In the genomic region with DNA sequence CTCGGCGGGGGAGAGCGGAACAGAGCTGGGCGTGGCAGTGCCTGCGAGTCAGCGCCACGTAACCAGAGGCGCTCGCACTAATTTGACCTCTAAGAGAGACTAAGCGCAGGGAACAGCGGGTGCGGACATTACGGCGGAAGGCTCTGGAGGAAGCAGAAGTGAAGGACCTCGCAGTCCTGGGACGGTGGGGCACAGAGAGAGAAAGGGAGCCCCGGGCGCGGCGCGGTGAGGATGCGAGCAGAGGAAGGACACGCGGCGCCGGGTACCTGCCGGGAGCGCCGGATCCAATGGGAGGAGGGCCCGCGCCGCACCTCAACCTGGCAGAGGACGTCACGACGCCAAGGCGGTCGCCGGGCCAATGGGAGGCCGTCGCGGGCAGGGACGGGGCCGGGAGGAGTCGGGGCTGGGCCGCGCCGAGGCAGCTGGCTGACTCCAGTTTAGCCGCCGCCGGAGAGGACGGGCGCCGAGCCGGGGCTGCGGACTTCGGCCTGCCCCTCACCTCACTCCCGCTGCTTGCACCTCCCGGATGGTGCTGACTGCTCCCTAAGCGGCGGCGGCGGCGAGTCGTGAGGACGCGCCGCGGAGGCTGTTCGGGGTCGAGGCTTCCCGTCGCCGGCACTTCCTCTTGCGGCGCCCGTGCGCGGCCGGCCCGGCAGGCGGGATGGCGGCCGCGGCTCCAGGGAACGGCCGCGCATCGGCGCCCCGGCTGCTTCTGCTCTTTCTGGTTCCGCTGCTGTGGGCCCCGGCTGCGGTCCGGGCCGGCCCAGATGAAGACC, we compare ENCODE assay signal across 1 cellular context.
TF ChIP-seq lines count a peak whose summit lies in the region.

A gene with protein sequence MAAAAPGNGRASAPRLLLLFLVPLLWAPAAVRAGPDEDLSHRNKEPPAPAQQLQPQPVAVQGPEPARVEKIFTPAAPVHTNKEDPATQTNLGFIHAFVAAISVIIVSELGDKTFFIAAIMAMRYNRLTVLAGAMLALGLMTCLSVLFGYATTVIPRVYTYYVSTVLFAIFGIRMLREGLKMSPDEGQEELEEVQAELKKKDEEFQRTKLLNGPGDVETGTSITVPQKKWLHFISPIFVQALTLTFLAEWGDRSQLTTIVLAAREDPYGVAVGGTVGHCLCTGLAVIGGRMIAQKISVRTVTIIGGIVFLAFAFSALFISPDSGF (plus strand): TSS at position 429 of the 776 bp plus-strand sequence. CDS start 233 bp downstream, at position 662.

TF ChIP-seq in HepG2, 621 proteins besides CTCF, POLR2A, EP300 and RAD21 (continued from another document and continues in another):
- TF ChIP-seq, protein P1, sequence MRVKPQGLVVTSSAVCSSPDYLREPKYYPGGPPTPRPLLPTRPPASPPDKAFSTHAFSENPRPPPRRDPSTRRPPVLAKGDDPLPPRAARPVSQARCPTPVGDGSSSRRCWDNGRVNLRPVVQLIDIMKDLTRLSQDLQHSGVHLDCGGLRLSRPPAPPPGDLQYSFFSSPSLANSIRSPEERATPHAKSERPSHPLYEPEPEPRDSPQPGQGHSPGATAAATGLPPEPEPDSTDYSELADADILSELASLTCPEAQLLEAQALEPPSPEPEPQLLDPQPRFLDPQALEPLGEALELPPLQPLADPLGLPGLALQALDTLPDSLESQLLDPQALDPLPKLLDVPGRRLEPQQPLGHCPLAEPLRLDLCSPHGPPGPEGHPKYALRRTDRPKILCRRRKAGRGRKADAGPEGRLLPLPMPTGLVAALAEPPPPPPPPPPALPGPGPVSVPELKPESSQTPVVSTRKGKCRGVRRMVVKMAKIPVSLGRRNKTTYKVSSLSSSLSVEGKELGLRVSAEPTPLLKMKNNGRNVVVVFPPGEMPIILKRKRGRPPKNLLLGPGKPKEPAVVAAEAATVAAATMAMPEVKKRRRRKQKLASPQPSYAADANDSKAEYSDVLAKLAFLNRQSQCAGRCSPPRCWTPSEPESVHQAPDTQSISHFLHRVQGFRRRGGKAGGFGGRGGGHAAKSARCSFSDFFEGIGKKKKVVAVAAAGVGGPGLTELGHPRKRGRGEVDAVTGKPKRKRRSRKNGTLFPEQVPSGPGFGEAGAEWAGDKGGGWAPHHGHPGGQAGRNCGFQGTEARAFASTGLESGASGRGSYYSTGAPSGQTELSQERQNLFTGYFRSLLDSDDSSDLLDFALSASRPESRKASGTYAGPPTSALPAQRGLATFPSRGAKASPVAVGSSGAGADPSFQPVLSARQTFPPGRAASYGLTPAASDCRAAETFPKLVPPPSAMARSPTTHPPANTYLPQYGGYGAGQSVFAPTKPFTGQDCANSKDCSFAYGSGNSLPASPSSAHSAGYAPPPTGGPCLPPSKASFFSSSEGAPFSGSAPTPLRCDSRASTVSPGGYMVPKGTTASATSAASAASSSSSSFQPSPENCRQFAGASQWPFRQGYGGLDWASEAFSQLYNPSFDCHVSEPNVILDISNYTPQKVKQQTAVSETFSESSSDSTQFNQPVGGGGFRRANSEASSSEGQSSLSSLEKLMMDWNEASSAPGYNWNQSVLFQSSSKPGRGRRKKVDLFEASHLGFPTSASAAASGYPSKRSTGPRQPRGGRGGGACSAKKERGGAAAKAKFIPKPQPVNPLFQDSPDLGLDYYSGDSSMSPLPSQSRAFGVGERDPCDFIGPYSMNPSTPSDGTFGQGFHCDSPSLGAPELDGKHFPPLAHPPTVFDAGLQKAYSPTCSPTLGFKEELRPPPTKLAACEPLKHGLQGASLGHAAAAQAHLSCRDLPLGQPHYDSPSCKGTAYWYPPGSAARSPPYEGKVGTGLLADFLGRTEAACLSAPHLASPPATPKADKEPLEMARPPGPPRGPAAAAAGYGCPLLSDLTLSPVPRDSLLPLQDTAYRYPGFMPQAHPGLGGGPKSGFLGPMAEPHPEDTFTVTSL (CRISPR knock-in tag; IDR thresholded peaks at IDR 0.05; ENCODE audit: borderline replicate concordance): no peak
- TF ChIP-seq, protein P2, sequence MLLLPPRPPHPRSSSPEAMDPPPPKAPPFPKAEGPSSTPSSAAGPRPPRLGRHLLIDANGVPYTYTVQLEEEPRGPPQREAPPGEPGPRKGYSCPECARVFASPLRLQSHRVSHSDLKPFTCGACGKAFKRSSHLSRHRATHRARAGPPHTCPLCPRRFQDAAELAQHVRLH (CRISPR knock-in tag; IDR thresholded peaks at IDR 0.05; ENCODE audit: borderline replicate concordance, low read depth): peak; percentile 16; the same call in 1 of the 2 replicates
- peak; percentile 23; the same call in 1 of the 2 replicates for TF ChIP-seq ZFP82 (CRISPR knock-in tag; IDR thresholded peaks at IDR 0.05; ENCODE audit: borderline replicate concordance)
- TF ChIP-seq, protein P3, sequence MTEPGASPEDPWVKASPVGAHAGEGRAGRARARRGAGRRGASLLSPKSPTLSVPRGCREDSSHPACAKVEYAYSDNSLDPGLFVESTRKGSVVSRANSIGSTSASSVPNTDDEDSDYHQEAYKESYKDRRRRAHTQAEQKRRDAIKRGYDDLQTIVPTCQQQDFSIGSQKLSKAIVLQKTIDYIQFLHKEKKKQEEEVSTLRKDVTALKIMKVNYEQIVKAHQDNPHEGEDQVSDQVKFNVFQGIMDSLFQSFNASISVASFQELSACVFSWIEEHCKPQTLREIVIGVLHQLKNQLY (CRISPR knock-in tag; IDR thresholded peaks at IDR 0.05): no peak
- peak; percentile 81 for TF ChIP-seq KMT2A (CRISPR knock-in tag; IDR thresholded peaks at IDR 0.05)
- TF ChIP-seq KDM2A (CRISPR knock-in tag; IDR thresholded peaks at IDR 0.05; ENCODE audit: borderline replicate concordance, low read depth): peak; percentile 76
- TF ChIP-seq ZNF788 (CRISPR knock-in tag; IDR thresholded peaks at IDR 0.05; ENCODE audit: borderline replicate concordance): peak; percentile 74; the same call in 1 of the 2 replicates
- TF ChIP-seq ZNF292 (CRISPR knock-in tag; IDR thresholded peaks at IDR 0.05; ENCODE audit: borderline replicate concordance, low read depth): peak; percentile 77; the same call in 1 of the 2 replicates
- TF ChIP-seq ZNF460 (CRISPR knock-in tag; IDR thresholded peaks at IDR 0.05; ENCODE audit: borderline replicate concordance): no peak
- TF ChIP-seq, protein P4, sequence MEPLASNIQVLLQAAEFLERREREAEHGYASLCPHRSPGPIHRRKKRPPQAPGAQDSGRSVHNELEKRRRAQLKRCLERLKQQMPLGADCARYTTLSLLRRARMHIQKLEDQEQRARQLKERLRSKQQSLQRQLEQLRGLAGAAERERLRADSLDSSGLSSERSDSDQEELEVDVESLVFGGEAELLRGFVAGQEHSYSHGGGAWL (CRISPR knock-in tag; IDR thresholded peaks at IDR 0.05): peak; percentile 74; the same call in 1 of the 2 replicates
- TF ChIP-seq ZSCAN9 (CRISPR knock-in tag; IDR thresholded peaks at IDR 0.05; ENCODE audit: borderline replicate concordance): 0 out of 2 replicates have a peak, but pooled peaks have one; percentile 20
- TF ChIP-seq, protein P5, sequence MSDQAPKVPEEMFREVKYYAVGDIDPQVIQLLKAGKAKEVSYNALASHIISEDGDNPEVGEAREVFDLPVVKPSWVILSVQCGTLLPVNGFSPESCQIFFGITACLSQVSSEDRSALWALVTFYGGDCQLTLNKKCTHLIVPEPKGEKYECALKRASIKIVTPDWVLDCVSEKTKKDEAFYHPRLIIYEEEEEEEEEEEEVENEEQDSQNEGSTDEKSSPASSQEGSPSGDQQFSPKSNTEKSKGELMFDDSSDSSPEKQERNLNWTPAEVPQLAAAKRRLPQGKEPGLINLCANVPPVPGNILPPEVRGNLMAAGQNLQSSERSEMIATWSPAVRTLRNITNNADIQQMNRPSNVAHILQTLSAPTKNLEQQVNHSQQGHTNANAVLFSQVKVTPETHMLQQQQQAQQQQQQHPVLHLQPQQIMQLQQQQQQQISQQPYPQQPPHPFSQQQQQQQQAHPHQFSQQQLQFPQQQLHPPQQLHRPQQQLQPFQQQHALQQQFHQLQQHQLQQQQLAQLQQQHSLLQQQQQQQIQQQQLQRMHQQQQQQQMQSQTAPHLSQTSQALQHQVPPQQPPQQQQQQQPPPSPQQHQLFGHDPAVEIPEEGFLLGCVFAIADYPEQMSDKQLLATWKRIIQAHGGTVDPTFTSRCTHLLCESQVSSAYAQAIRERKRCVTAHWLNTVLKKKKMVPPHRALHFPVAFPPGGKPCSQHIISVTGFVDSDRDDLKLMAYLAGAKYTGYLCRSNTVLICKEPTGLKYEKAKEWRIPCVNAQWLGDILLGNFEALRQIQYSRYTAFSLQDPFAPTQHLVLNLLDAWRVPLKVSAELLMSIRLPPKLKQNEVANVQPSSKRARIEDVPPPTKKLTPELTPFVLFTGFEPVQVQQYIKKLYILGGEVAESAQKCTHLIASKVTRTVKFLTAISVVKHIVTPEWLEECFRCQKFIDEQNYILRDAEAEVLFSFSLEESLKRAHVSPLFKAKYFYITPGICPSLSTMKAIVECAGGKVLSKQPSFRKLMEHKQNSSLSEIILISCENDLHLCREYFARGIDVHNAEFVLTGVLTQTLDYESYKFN (CRISPR knock-in tag; conservative IDR thresholded peaks at IDR 0.05): peak; percentile 29
- TF ChIP-seq, protein P6, sequence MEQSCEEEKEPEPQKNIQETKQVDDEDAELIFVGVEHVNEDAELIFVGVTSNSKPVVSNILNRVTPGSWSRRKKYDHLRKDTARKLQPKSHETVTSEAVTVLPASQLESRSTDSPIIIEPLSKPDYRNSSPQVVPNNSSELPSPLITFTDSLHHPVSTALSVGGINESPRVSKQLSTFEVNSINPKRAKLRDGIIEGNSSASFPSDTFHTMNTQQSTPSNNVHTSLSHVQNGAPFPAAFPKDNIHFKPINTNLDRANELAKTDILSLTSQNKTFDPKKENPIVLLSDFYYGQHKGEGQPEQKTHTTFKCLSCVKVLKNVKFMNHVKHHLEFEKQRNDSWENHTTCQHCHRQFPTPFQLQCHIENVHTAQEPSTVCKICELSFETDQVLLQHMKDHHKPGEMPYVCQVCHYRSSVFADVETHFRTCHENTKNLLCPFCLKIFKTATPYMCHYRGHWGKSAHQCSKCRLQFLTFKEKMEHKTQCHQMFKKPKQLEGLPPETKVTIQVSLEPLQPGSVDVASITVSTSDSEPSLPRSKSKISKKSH (CRISPR knock-in tag; IDR thresholded peaks at IDR 0.05; ENCODE audit: borderline replicate concordance): peak; percentile 79
- peak; percentile 27; the same call in 1 of the 2 replicates for TF ChIP-seq HOXD1 (CRISPR knock-in tag; IDR thresholded peaks at IDR 0.05)
- no peak for TF ChIP-seq SSRP1 (CRISPR knock-in tag; IDR thresholded peaks at IDR 0.05)
- TF ChIP-seq ZNF224 (CRISPR knock-in tag; IDR thresholded peaks at IDR 0.05): peak; percentile 69; the same call in 1 of the 2 replicates
- 0 out of 2 replicates have a peak, but pooled peaks have one; percentile 71 for TF ChIP-seq ZNF577 (CRISPR knock-in tag; IDR thresholded peaks at IDR 0.05; ENCODE audit: borderline replicate concordance, low read depth)
- TF ChIP-seq SOX6 (IDR thresholded peaks at IDR 0.05): no peak
- peak; percentile 61; the same call in 1 of the 2 replicates for TF ChIP-seq SOX6 (CRISPR knock-in tag; IDR thresholded peaks at IDR 0.05)
- TF ChIP-seq, protein P7, sequence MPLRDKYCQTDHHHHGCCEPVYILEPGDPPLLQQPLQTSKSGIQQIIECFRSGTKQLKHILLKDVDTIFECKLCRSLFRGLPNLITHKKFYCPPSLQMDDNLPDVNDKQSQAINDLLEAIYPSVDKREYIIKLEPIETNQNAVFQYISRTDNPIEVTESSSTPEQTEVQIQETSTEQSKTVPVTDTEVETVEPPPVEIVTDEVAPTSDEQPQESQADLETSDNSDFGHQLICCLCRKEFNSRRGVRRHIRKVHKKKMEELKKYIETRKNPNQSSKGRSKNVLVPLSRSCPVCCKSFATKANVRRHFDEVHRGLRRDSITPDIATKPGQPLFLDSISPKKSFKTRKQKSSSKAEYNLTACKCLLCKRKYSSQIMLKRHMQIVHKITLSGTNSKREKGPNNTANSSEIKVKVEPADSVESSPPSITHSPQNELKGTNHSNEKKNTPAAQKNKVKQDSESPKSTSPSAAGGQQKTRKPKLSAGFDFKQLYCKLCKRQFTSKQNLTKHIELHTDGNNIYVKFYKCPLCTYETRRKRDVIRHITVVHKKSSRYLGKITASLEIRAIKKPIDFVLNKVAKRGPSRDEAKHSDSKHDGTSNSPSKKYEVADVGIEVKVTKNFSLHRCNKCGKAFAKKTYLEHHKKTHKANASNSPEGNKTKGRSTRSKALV (CRISPR knock-in tag; IDR thresholded peaks at IDR 0.05): peak; percentile 73; the same call in 1 of the 2 replicates
- TF ChIP-seq, protein P8, sequence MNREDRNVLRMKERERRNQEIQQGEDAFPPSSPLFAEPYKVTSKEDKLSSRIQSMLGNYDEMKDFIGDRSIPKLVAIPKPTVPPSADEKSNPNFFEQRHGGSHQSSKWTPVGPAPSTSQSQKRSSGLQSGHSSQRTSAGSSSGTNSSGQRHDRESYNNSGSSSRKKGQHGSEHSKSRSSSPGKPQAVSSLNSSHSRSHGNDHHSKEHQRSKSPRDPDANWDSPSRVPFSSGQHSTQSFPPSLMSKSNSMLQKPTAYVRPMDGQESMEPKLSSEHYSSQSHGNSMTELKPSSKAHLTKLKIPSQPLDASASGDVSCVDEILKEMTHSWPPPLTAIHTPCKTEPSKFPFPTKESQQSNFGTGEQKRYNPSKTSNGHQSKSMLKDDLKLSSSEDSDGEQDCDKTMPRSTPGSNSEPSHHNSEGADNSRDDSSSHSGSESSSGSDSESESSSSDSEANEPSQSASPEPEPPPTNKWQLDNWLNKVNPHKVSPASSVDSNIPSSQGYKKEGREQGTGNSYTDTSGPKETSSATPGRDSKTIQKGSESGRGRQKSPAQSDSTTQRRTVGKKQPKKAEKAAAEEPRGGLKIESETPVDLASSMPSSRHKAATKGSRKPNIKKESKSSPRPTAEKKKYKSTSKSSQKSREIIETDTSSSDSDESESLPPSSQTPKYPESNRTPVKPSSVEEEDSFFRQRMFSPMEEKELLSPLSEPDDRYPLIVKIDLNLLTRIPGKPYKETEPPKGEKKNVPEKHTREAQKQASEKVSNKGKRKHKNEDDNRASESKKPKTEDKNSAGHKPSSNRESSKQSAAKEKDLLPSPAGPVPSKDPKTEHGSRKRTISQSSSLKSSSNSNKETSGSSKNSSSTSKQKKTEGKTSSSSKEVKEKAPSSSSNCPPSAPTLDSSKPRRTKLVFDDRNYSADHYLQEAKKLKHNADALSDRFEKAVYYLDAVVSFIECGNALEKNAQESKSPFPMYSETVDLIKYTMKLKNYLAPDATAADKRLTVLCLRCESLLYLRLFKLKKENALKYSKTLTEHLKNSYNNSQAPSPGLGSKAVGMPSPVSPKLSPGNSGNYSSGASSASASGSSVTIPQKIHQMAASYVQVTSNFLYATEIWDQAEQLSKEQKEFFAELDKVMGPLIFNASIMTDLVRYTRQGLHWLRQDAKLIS (CRISPR knock-in tag; IDR thresholded peaks at IDR 0.05): no peak
- TF ChIP-seq KLF16 (CRISPR knock-in tag; IDR thresholded peaks at IDR 0.05): 0 out of 4 replicates have a peak, but pooled peaks of 1 of the 2 experiments have one; percentile 17
- TF ChIP-seq NKX3-1 (CRISPR knock-in tag; IDR thresholded peaks at IDR 0.05): peak; percentile 15; the same call in 1 of the 2 replicates
- TF ChIP-seq, protein P9, sequence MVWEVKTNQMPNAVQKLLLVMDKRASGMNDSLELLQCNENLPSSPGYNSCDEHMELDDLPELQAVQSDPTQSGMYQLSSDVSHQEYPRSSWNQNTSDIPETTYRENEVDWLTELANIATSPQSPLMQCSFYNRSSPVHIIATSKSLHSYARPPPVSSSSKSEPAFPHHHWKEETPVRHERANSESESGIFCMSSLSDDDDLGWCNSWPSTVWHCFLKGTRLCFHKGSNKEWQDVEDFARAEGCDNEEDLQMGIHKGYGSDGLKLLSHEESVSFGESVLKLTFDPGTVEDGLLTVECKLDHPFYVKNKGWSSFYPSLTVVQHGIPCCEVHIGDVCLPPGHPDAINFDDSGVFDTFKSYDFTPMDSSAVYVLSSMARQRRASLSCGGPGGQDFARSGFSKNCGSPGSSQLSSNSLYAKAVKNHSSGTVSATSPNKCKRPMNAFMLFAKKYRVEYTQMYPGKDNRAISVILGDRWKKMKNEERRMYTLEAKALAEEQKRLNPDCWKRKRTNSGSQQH (CRISPR knock-in tag; IDR thresholded peaks at IDR 0.05; ENCODE audit: low read depth): peak; percentile 64; the same call in 1 of the 2 replicates
- TF ChIP-seq SPEN (CRISPR knock-in tag; IDR thresholded peaks at IDR 0.05; ENCODE audit: low read depth): peak; percentile 48; the same call in 1 of the 2 replicates
